ENCODE assay signal across 7 cellular contexts in genomic region chr1:109485001-109485400, GRCh38. TPM values are rescaled to one million over a fixed set of nuclear protein-coding genes. Genes with fewer than 3 reads are reported as not detected.
A peak's percentile ranks its signal among the peaks of the same experiment; 100 is the strongest.
DNase-seq lines count a peak whose midpoint lies in the region; ATAC-seq and TF ChIP-seq lines count a peak whose summit lies in the region.

No MANE protein-coding gene starts in this region.

- H3K4ac ChIP-seq in neuronal stem cell (ENCODE audit: low read length): no peak overlapping the region

- H4K8ac ChIP-seq in neuronal stem cell (ENCODE audit: low read depth, low read length): no peak overlapping the region

- peaks cover 0 to 24% (median 6%) of the 10 kb centered on the region in 3 experiments for H3K27me3 ChIP-seq in neuronal stem cell (ENCODE audit: control insufficient read depth in 3 of 3, insufficient read depth in 3 of 3, low read depth in 1 of 3, low read length in 3 of 3)

- no peak overlapping the region for H2BK12ac ChIP-seq in neuronal stem cell (ENCODE audit: low read length)

- H3K4me2 ChIP-seq in neuronal stem cell (ENCODE audit: insufficient read depth, low read length, poor library complexity, severe bottlenecking): peak overlapping the region; percentile 97

- H3K4me1 Mint-ChIP-seq in central memory CD8-positive, alpha-beta T cell: peaks cover 31% of the 10 kb centered on the region

- peaks cover 2% of the 10 kb centered on the region for H3K79me1 ChIP-seq in neuronal stem cell (ENCODE audit: low read depth, low read length)

- no peak overlapping the region for H3K18ac ChIP-seq in neuronal stem cell (ENCODE audit: low read length)

- H3K14ac ChIP-seq in neuronal stem cell (ENCODE audit: low read length): no peak overlapping the region

- DNase-seq in NB4 (ENCODE audit: low read depth) (peak; percentile 57), neuronal stem cell (ENCODE audit: low spot score) (no peak), NCI-H2227 (lab: John Stamatoyannopoulos, UW; ENCODE audit: unreplicated experiment) (no peak)
- DNase-seq in central memory CD8-positive, alpha-beta T cell (ENCODE audit: low spot score in 2 of 2): no peak

- no peak overlapping the region for H2BK120ac ChIP-seq in neuronal stem cell (ENCODE audit: low read depth, low read length)

- no peak overlapping the region for H3K27ac ChIP-seq in neuronal stem cell (replicated peaks; ENCODE audit: low read length)

- no peak for TF ChIP-seq CTCF in NB4 (IDR thresholded peaks at IDR 0.05; ENCODE audit: low read depth, low read length)

- H3K36me3 ChIP-seq in neuronal stem cell (replicated peaks in 1 of 2; ENCODE audit: control insufficient read depth in 2 of 2, insufficient read depth in 2 of 2, low read length in 2 of 2): peaks cover 7 to 39% of the 10 kb centered on the region in 2 donors

- no peak overlapping the region for H4K91ac ChIP-seq in neuronal stem cell (ENCODE audit: low read depth, low read length, poor library complexity)

- H2BK15ac ChIP-seq in neuronal stem cell (ENCODE audit: low read length): no peak overlapping the region

- ATAC-seq in central memory CD8-positive, alpha-beta T cell (replicated peaks; ENCODE audit: extremely low read depth, poor library complexity, severe bottlenecking): no peak
- no peak for ATAC-seq in GM18870 (IDR thresholded peaks at IDR 0.05; ENCODE audit: unreplicated experiment)
- ATAC-seq in HG02870 (IDR thresholded peaks at IDR 0.05; ENCODE audit: unreplicated experiment): no peak

- no CpG with 5 or more reads among the region's 3 CpGs for WGBS in neuronal stem cell (ENCODE audit: extremely low coverage in 2 of 2, insufficient read length in 2 of 2, insufficient replicate concordance in 1 of 2), 2 donors

- H3K27ac Mint-ChIP-seq in central memory CD8-positive, alpha-beta T cell (ENCODE audit: low read depth): peak overlapping the region; percentile 93

- H2AFZ ChIP-seq in neuronal stem cell (ENCODE audit: low read length): peak overlapping the region; percentile 100

- H3K9me3 ChIP-seq in neuronal stem cell (replicated peaks in 1 of 2; ENCODE audit: control insufficient read depth in 2 of 2, insufficient read depth in 1 of 2, low read depth in 1 of 2, low read length in 2 of 2): no peaks in the 10 kb centered on the region

- no peaks in the 10 kb centered on the region for H3K27me3 Mint-ChIP-seq in central memory CD8-positive, alpha-beta T cell

- no peak for TF ChIP-seq POLR2A in NB4 (IDR thresholded peaks at IDR 0.05; ENCODE audit: extremely low read depth, insufficient read length)

- no peak overlapping the region for H2AK5ac ChIP-seq in neuronal stem cell (ENCODE audit: low read depth, low read length)

- H3K4me3 Mint-ChIP-seq in central memory CD8-positive, alpha-beta T cell: peak overlapping the region; percentile 97

- peaks cover 9% of the 10 kb centered on the region for H3K36me3 Mint-ChIP-seq in central memory CD8-positive, alpha-beta T cell (ENCODE audit: insufficient read depth)

- peaks cover 10 to 12% of the 10 kb centered on the region in 2 donors for H3K4me1 ChIP-seq in neuronal stem cell (ENCODE audit: control insufficient read depth in 2 of 2, insufficient read depth in 1 of 2, low read depth in 1 of 2, low read length in 2 of 2)

- no peak overlapping the region for H3K23ac ChIP-seq in neuronal stem cell (ENCODE audit: low read depth, low read length, poor library complexity)

- H3K4me3 ChIP-seq in GM08714 (ENCODE audit: low read length): peak overlapping the region; percentile 70; the same call in 1 of the 2 replicates
- H3K4me3 ChIP-seq in NB4 (ENCODE audit: low read depth, low read length): peak overlapping the region; percentile 81
- peak overlapping the region in 1 of 2 donors; percentile 98 for H3K4me3 ChIP-seq in neuronal stem cell (ENCODE audit: low read length in 2 of 2)

- H3K9ac ChIP-seq in neuronal stem cell (ENCODE audit: low read depth, low read length, poor library complexity): no peak overlapping the region

- no peaks in the 10 kb centered on the region for H3K9me3 Mint-ChIP-seq in central memory CD8-positive, alpha-beta T cell

- H2BK5ac ChIP-seq in neuronal stem cell (ENCODE audit: low read length): peak overlapping the region; percentile 77

RNA-seq across cellular contexts. Expression of gene ATXN7L2, which starts 1.3 kb away (rescaled TPM):
- 11.1 TPM for polyA plus RNA-seq in neuronal stem cell (2013, experiment 1 of 2)
- 10.8 TPM for polyA plus RNA-seq in neuronal stem cell (2013, experiment 2 of 2)

RNA-seq across cellular contexts. Expression of gene CYB561D1, which starts 8.9 kb away (rescaled TPM):
- polyA plus RNA-seq in neuronal stem cell (2013, experiment 1 of 2): 2.8 TPM
- polyA plus RNA-seq in neuronal stem cell (2013, experiment 2 of 2): 2.6 TPM

RNA-seq across cellular contexts. Expression of gene SYPL2, which starts 18.7 kb away (rescaled TPM):
- not detected for polyA plus RNA-seq in neuronal stem cell (2013, experiment 1 of 2)
- polyA plus RNA-seq in neuronal stem cell (2013, experiment 2 of 2): not detected

RNA-seq across cellular contexts. Expression of gene AMIGO1, which starts 24.5 kb away (rescaled TPM):
- polyA plus RNA-seq in neuronal stem cell (2013, experiment 1 of 2): 4.8 TPM
- polyA plus RNA-seq in neuronal stem cell (2013, experiment 2 of 2): 4.9 TPM

RNA-seq across cellular contexts. Expression of gene GPR61, which starts 54.7 kb away (rescaled TPM):
- polyA plus RNA-seq in neuronal stem cell (2013, experiment 1 of 2): 0.28 TPM
- polyA plus RNA-seq in neuronal stem cell (2013, experiment 2 of 2): 0.17 TPM
